In the genomic region with DNA sequence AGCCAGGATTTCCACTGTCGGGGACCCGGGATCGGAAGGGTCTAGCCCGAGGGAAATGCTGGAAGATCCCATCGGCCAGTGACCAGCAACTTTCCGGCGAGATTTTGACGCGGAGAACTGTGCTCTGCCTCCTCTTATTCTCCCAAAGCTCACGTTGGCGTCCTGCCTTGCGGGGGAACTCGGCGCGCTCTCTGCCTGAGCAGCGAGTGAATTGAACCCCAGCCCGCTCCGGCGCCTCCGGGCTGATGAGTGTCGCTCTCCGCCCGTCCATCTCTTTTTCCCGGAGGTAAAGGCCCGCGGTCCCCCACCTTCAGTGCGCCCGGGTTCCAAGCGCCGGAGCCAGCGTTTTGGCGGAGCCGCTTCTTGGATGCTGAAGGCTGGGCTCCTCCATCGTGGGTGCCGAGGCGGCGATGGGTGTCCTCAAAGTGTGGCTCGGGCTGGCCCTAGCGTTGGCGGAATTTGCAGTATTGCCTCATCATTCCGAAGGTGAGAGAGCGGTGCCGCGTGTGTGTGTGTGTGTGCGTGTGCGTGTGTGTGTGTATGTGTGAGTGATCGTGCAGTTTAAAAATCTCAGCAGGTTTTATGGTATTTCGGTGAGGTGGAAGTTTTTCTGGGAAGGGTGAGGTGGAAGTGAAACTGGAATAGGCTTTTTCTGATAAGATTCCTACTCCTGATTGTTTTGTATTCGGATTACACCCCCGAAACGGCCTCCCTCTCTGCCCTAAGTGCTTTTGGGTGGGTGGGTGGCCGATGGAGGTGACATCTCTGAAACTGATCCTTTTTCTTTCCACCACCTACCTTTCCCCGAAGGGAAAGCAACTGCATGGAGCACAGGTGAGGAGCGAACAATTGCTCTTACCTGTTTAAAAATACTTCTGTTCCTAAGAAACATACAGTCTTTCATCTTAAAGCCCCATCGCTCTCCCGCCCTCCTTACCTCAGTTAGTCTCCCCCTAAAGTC, we compare ENCODE assay signal across 8 cellular contexts. TPM values are rescaled to one million over a fixed set of nuclear protein-coding genes. Genes with fewer than 3 reads are reported as not detected.
DNase-seq lines count a peak whose midpoint lies in the region; ATAC-seq, FAIRE-seq and TF ChIP-seq lines count a peak whose summit lies in the region.

No MANE protein-coding gene starts in this region.

- DNase-seq in NT2/D1 (ENCODE audit: low read depth, low spot score) (no peak), ascending aorta (ENCODE audit: low spot score in 2 of 2) (no peak), hepatic stellate cell (ENCODE audit: low spot score) (peak; percentile 25), prostate gland (ENCODE audit: low spot score) (peak; percentile 61), GM19239 (ENCODE audit: insufficient read length, low spot score) (no peak)

- WGBS in prostate gland, result under 1% methylated on average over 51 of the region's 56 CpGs

- peaks cover 0 to 27% (median 19%) of the 10 kb centered on the region in 11 experiments; a peak in 9 of 22 replicates for H4K20me1 ChIP-seq in BLaER1 treated with 17β-estradiol and CSF1 and Interleukin-3, amounts not matched to agents 10 nM and 100 nM

- no peaks in the 10 kb centered on the region for H3K36me3 ChIP-seq in BLaER1 treated with 17β-estradiol and CSF1 and Interleukin-3, amounts not matched to agents 10 nM and 100 nM
- H3K36me3 ChIP-seq in NT2/D1 (ENCODE audit: insufficient read depth, insufficient read length, low read length) (no peaks in the 10 kb centered on the region), ascending aorta (no peaks in the 10 kb centered on the region), prostate gland (no peaks in the 10 kb centered on the region)

- no peak overlapping the region for H3K27ac ChIP-seq in BLaER1 treated with 17β-estradiol and CSF1 and Interleukin-3, amounts not matched to agents 10 nM and 100 nM
- H3K27ac ChIP-seq in ascending aorta, result no peak overlapping the region
- H3K27ac ChIP-seq in prostate gland, result peak overlapping the region; percentile 84 to 91

- no peak for FAIRE-seq in GM19239 (lab: Jason Lieb, UNC)

- peak overlapping the region; percentile 58 to 71 (median 62) for H3K4me3 ChIP-seq in BLaER1 treated with 17β-estradiol and CSF1 and Interleukin-3, amounts not matched to agents 10 nM and 100 nM
- peak overlapping the region; percentile 78 for H3K4me3 ChIP-seq in NT2/D1 (ENCODE audit: insufficient read length, low read depth)
- peak overlapping the region; percentile 62 to 80 for H3K4me3 ChIP-seq in ascending aorta
- peak overlapping the region; percentile 37 to 61 for H3K4me3 ChIP-seq in prostate gland

- peaks cover 53 to 74% (median 60%) of the 10 kb centered on the region in 11 experiments for H3K27me3 ChIP-seq in BLaER1 treated with 17β-estradiol and CSF1 and Interleukin-3, amounts not matched to agents 10 nM and 100 nM
- H3K27me3 ChIP-seq in NT2/D1 (ENCODE audit: insufficient read depth, insufficient read length), result peaks cover 8% of the 10 kb centered on the region
- no peaks in the 10 kb centered on the region for H3K27me3 ChIP-seq in ascending aorta
- H3K27me3 ChIP-seq in prostate gland (replicated peaks; ENCODE audit: insufficient read depth), result no peaks in the 10 kb centered on the region

- no peak for TF ChIP-seq CTCF in ascending aorta (IDR thresholded peaks at IDR 0.05)
- peak in 1 of 4 experiments; percentile 2 for TF ChIP-seq CTCF in prostate gland (IDR thresholded peaks at IDR 0.05)

- no peaks in the 10 kb centered on the region for H3K9me3 ChIP-seq in BLaER1 treated with 17β-estradiol and CSF1 and Interleukin-3, amounts not matched to agents 10 nM and 100 nM (replicated peaks in 1 of 11)
- H3K9me3 ChIP-seq in NT2/D1 (ENCODE audit: insufficient read depth, low read length) (no peaks in the 10 kb centered on the region), ascending aorta (no peaks in the 10 kb centered on the region), prostate gland (no peaks in the 10 kb centered on the region)

- TF ChIP-seq POLR2A in prostate gland (IDR thresholded peaks at IDR 0.05), result no peak

- H3K9ac ChIP-seq in BLaER1 treated with 17β-estradiol and CSF1 and Interleukin-3, amounts not matched to agents 10 nM and 100 nM, result peak overlapping the region in 10 of 11 experiments; percentile 1 to 62 (median 44); a peak in 17 of 22 replicates
- peak overlapping the region; percentile 90 for H3K9ac ChIP-seq in NT2/D1 (ENCODE audit: insufficient read length, low read depth)

- intact Hi-C loops in ascending aorta (cut with DNase I) (no loop called here), prostate gland (cut with DNase I) (loop anchor here (5.0 kb wide), 1 partner anchor 236 kb away; no protein-coding TSS in a partner anchor)

- peaks cover 20 to 36% (median 34%) of the 10 kb centered on the region in 10 experiments; a peak in 19 of 20 replicates for H3K4me1 ChIP-seq in BLaER1 treated with 17β-estradiol and CSF1 and Interleukin-3, amounts not matched to agents 10 nM and 100 nM
- H3K4me1 ChIP-seq in NT2/D1 (ENCODE audit: insufficient read depth, insufficient read length), result no peaks in the 10 kb centered on the region
- H3K4me1 ChIP-seq in ascending aorta, result peaks cover 8 to 14% of the 10 kb centered on the region in 2 donors
- H3K4me1 ChIP-seq in prostate gland (replicated peaks), result no peaks in the 10 kb centered on the region

- H3K4me2 ChIP-seq in BLaER1 treated with 17β-estradiol and CSF1 and Interleukin-3, amounts not matched to agents 10 nM and 100 nM, result peak overlapping the region; percentile 87 to 100 (median 98)

- ATAC-seq in GM19395 (IDR thresholded peaks at IDR 0.05; ENCODE audit: unreplicated experiment), result peak; percentile 31
- ATAC-seq in GM18861 (IDR thresholded peaks at IDR 0.05; ENCODE audit: unreplicated experiment), result no peak

RNA-seq across cellular contexts. Expression of a gene that starts 0.8 kb away (rescaled TPM):
- total RNA-seq in ascending aorta (0.75 TPM), prostate gland (10 to 100 TPM in 1 of 2 donors, 1 to 10 TPM in 1; 6.4 to 11.0 TPM)

Comparison
In these comparisons a context has a peak if more than half of its experiments do, and no peak if none do; other contexts are left out.
1. H3K27ac ChIP-seq: peak in prostate gland (2 of 2); none in BLaER1 treated with 17β-estradiol and CSF1 and Interleukin-3, amounts not matched to agents 10 nM and 100 nM (0 of 11) and ascending aorta (0 of 2).
2. DNase-seq: peak in hepatic stellate cell (single experiment) and prostate gland (single experiment); none in NT2/D1 (single experiment), ascending aorta (0 of 2) and GM19239 (single experiment).
3. Peak in every context shown above with its lines, with median percentiles within 50 percentile points of each other: H3K4me3 ChIP-seq.